1 cellular context compared by ENCODE assay signal in the genomic region with DNA sequence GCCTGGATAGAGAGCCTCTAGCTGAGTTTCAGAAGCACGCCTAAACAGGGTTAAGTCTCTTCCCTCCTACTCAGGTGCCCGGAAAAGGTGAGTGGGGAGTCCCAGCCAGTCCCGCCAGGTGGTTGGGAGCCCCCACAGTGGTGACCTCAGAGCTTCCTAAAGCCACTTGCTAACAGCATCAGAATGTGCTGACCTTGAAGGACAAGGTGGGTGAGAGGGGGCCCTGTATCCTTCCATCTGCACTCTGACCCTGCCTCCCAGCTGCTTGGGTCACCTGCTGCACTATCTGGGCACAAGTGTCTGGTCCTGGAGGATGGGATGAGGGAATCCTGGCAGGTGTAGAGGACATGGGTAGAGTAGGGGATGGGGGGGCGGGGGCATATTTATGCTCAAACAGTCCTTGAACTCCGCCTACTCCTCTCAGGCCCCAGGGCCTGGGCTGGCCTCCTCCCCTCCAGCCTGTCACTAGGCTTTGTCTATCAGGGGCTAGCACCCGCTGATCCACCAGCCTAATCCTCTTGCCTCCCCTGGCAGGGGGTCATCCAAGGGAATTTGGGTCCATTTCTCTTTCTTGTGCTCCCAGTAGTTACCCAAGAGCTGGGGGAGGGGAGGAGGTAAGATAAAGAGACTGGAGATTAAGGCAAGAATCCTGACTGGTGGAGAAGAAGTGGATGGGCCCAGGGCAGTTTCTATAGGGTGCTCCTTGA.
TF ChIP-seq lines count a peak whose summit lies in the region.

No MANE protein-coding gene starts in this region.

TF ChIP-seq in WTC11, 78 proteins besides CTCF, POLR2A, EP300 and RAD21:
- TF ChIP-seq ZBTB43 (CRISPR knock-in tag; IDR thresholded peaks at IDR 0.05) (no peak), ZNF423 (CRISPR knock-in tag; IDR thresholded peaks at IDR 0.05) (peak; percentile 74; the same call in 1 of the 2 replicates)
